ENCODE assay signal across 20 cellular contexts in genomic region chr6:71254323-71254722, GRCh38. TPM values are rescaled to one million over a fixed set of nuclear protein-coding genes. Genes with fewer than 3 reads are reported as not detected.
DNase-seq lines count a peak whose midpoint lies in the region; ATAC-seq and TF ChIP-seq lines count a peak whose summit lies in the region.
"Had no signal": no experiment of that assay in that cellular context is flagged by ENCODE, and none has a peak within 500 bp of the region (broad histone marks: within the 10 kb centered on the region; RNA-seq: fewer than 3 reads in every experiment).

No MANE protein-coding gene starts in this region.

- ATAC-seq in Right ventricle myocardium superior (ENCODE audit: poor library complexity), result peak; percentile 49
- ATAC-seq in Right ventricle myocardium inferior, result no peak
- no peak for ATAC-seq in natural killer cell treated with Interleukin-12 subunit alpha and Interleukin-12 subunit beta and Interleukin-15 and Interleukin-18, amount 100 ng/mL, for 72 hours
- no peak for ATAC-seq in HG03039 (IDR thresholded peaks at IDR 0.05; ENCODE audit: unreplicated experiment)
- ATAC-seq: activated CD8-positive, alpha-beta memory T cell treated with anti-CD3 and anti-CD28 coated beads, Interleukin-2, amount 10 ng/mL, durations not matched to agents 7 days and 5 days; lower lobe of right lung had no signal

- 72 to 86% methylated on average over 1 to 3 of the region's 3 CpGs for WGBS in endodermal cell (ENCODE audit: insufficient coverage in 1 of 2, insufficient read length in 1 of 2), 2 experiments

- no peak overlapping the region for H3K27ac ChIP-seq in endodermal cell (ENCODE audit: low read depth, low read length)
- H3K27ac ChIP-seq: ascending aorta, KMS-11, lower lobe of right lung, stomach, uterus had no signal

- no peak overlapping the region for H3K4me3 Mint-ChIP-seq in endodermal cell
- H3K4me3 Mint-ChIP-seq in natural killer cell treated with Interleukin-12 subunit alpha and Interleukin-12 subunit beta and Interleukin-15 and Interleukin-18, amount 100 ng/mL, for 72 hours, result no peak overlapping the region
- H3K4me3 Mint-ChIP-seq: activated CD8-positive, alpha-beta memory T cell treated with anti-CD3 and anti-CD28 coated beads, Interleukin-2, amount 10 ng/mL, durations not matched to agents 7 days and 5 days; CD4-positive, alpha-beta memory T cell; nephron had no signal

- H3K27me3 ChIP-seq in endodermal cell (ENCODE audit: control insufficient read depth, insufficient read depth, low read length, poor library complexity, severe bottlenecking), result no peaks in the 10 kb centered on the region
- H3K27me3 ChIP-seq: ascending aorta, stomach, uterus had no signal

- DNase-seq in Right ventricle myocardium superior, result no peak
- no peak for DNase-seq in Right ventricle myocardium inferior (ENCODE audit: missing footprints)
- peak; percentile 41 to 86 for DNase-seq in NCI-H524 (lab: John Stamatoyannopoulos, UW)
- DNase-seq in endodermal cell, result peak; percentile 53
- DNase-seq in retina, result peak; percentile 72
- DNase-seq in dedifferentiated amniotic fluid mesenchymal stem cell (ENCODE audit: extremely low spot score), result no peak
- DNase-seq in natural killer cell treated with Interleukin-12 subunit alpha and Interleukin-12 subunit beta and Interleukin-15 and Interleukin-18, amount 100 ng/mL, for 72 hours (ENCODE audit: low spot score), result no peak
- DNase-seq: activated CD4-positive, alpha-beta T cell treated with anti-CD3 and anti-CD28 coated beads for 1 hour; activated CD8-positive, alpha-beta memory T cell treated with anti-CD3 and anti-CD28 coated beads, Interleukin-2, amount 10 ng/mL, durations not matched to agents 7 days and 5 days; activated gamma-delta T cell treated with Interleukin-2 at 50 U/mL for 16 hours; CD4-positive, alpha-beta memory T cell; GOT3; lower lobe of right lung; NCI-H1436 treated with DMSO at 0.1 percent for 48 hours; stomach; uterus had no signal

- H3K9ac ChIP-seq in endodermal cell (ENCODE audit: extremely low read depth, low read length, poor library complexity, severe bottlenecking), result no peak overlapping the region
- H3K9ac ChIP-seq: KMS-11 had no signal

- H3K36me3 Mint-ChIP-seq in endodermal cell (ENCODE audit: low read depth), result peaks cover 2% of the 10 kb centered on the region
- H3K36me3 Mint-ChIP-seq in natural killer cell treated with Interleukin-12 subunit alpha and Interleukin-12 subunit beta and Interleukin-15 and Interleukin-18, amount 100 ng/mL, for 72 hours, result no peaks in the 10 kb centered on the region
- H3K36me3 Mint-ChIP-seq: activated CD8-positive, alpha-beta memory T cell treated with anti-CD3 and anti-CD28 coated beads, Interleukin-2, amount 10 ng/mL, durations not matched to agents 7 days and 5 days; CD4-positive, alpha-beta memory T cell had no signal

- no peaks in the 10 kb centered on the region for H3K9me3 ChIP-seq in endodermal cell (ENCODE audit: control insufficient read depth, low read length)
- H3K9me3 ChIP-seq: ascending aorta, lower lobe of right lung, stomach, uterus had no signal

- H3K4me3 ChIP-seq in endodermal cell (ENCODE audit: low read length), result no peak overlapping the region
- H3K4me3 ChIP-seq: ascending aorta, lower lobe of right lung, stomach, uterus had no signal

- no peaks in the 10 kb centered on the region for H3K27me3 Mint-ChIP-seq in endodermal cell (ENCODE audit: insufficient read depth)
- peaks cover 22 to 45% of the 10 kb centered on the region in 2 donors for H3K27me3 Mint-ChIP-seq in natural killer cell treated with Interleukin-12 subunit alpha and Interleukin-12 subunit beta and Interleukin-15 and Interleukin-18, amount 100 ng/mL, for 72 hours

- H3K36me3 ChIP-seq in endodermal cell (ENCODE audit: control insufficient read depth, insufficient read depth, low read length), result no peaks in the 10 kb centered on the region
- H3K36me3 ChIP-seq: ascending aorta, lower lobe of right lung, stomach, uterus had no signal

- intact Hi-C loops in Right ventricle myocardium superior (cut with DNase I), result no loop called here
- intact Hi-C loops in Right ventricle myocardium inferior (cut with DNase I), result no loop called here

- no peak for TF ChIP-seq CTCF in endodermal cell (conservative IDR thresholded peaks at IDR 0.05)

- no peaks in the 10 kb centered on the region for H3K4me1 ChIP-seq in endodermal cell (ENCODE audit: control insufficient read depth, insufficient read depth, low read length)

- H3K27ac Mint-ChIP-seq in endodermal cell, result no peak overlapping the region
- no peak overlapping the region for H3K27ac Mint-ChIP-seq in natural killer cell treated with Interleukin-12 subunit alpha and Interleukin-12 subunit beta and Interleukin-15 and Interleukin-18, amount 100 ng/mL, for 72 hours
- H3K27ac Mint-ChIP-seq: activated CD8-positive, alpha-beta memory T cell treated with anti-CD3 and anti-CD28 coated beads, Interleukin-2, amount 10 ng/mL, durations not matched to agents 7 days and 5 days had no signal

- H3K4me1 Mint-ChIP-seq in endodermal cell, result peaks cover 4% of the 10 kb centered on the region
- H3K4me1 Mint-ChIP-seq in natural killer cell treated with Interleukin-12 subunit alpha and Interleukin-12 subunit beta and Interleukin-15 and Interleukin-18, amount 100 ng/mL, for 72 hours (ENCODE audit: low read depth in 2 of 2), result peaks cover 11 to 13% of the 10 kb centered on the region in 2 donors
- H3K4me1 Mint-ChIP-seq: activated CD8-positive, alpha-beta memory T cell treated with anti-CD3 and anti-CD28 coated beads, Interleukin-2, amount 10 ng/mL, durations not matched to agents 7 days and 5 days had no signal

- H3K9me3 Mint-ChIP-seq in endodermal cell, result no peaks in the 10 kb centered on the region
- no peaks in the 10 kb centered on the region for H3K9me3 Mint-ChIP-seq in natural killer cell treated with Interleukin-12 subunit alpha and Interleukin-12 subunit beta and Interleukin-15 and Interleukin-18, amount 100 ng/mL, for 72 hours
- H3K9me3 Mint-ChIP-seq: CD4-positive, alpha-beta memory T cell; nephron had no signal

RNA-seq across cellular contexts. Expression of gene OGFRL1, which starts 34.3 kb away (rescaled TPM):
- total RNA-seq in Right ventricle myocardium superior (7.7 TPM), Right ventricle myocardium inferior (9.1 TPM), endodermal cell (1 to 10 TPM; 9.1 to 9.4 TPM)
- 6.9 TPM for polyA plus RNA-seq in endodermal cell (2013, experiment 1 of 2)
- 6.5 TPM for polyA plus RNA-seq in endodermal cell (2013, experiment 2 of 2)
- total RNA-seq in natural killer cell treated with Interleukin-12 subunit alpha and Interleukin-12 subunit beta and Interleukin-15 and Interleukin-18, amount 100 ng/mL, for 72 hours, result 1 to 10 TPM; 9.0 to 9.1 TPM

Comparison
In these comparisons a context has a peak if more than half of its experiments do, and no peak if none do; other contexts are left out.
1. DNase-seq: peak in NCI-H524 (2 of 2), endodermal cell (single experiment) and retina (single experiment); none in Right ventricle myocardium superior (single experiment), Right ventricle myocardium inferior (single experiment), dedifferentiated amniotic fluid mesenchymal stem cell (single experiment) and natural killer cell treated with Interleukin-12 subunit alpha and Interleukin-12 subunit beta and Interleukin-15 and Interleukin-18, amount 100 ng/mL, for 72 hours (single experiment).